Comparison of ENCODE assay signal across 13 cellular contexts in the genomic region with DNA sequence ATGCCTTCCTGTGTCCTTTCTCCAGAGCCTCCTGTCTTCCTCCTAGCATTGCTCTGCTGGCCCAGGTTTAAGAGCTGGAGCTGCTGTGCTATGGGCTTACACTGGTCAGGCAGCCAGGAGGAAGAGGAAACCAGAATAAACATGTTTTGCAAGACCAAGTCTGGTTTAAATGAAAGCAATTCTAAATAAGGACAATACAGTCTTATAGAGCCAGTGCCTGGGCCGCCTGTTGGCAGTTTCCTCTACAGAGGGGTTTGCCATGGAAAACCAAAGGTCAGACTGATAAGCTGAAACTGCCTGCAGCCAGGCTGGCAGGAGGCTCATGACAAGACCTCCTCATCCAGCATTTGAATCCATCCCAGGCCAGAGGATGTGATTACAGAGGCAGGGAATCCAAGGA.
DNase-seq lines count a peak whose midpoint lies in the region; ATAC-seq, FAIRE-seq and TF ChIP-seq lines count a peak whose summit lies in the region.
"Had no signal": no experiment of that assay in that cellular context is flagged by ENCODE, and none has a peak within 500 bp of the region (broad histone marks: within the 10 kb centered on the region; RNA-seq: fewer than 3 reads in every experiment).

No MANE protein-coding gene starts in this region.

- peaks cover 9% of the 10 kb centered on the region for H3K9me3 Mint-ChIP-seq in activated CD8-positive, alpha-beta T cell treated with anti-CD3 and anti-CD28 coated beads, Interleukin-2, amount 10 ng/mL, durations not matched to agents 7 days and 5 days (ENCODE audit: insufficient read depth)

- ATAC-seq in IMR-90 (ENCODE audit: low read depth): peak; percentile 86
- ATAC-seq in HG03175 (IDR thresholded peaks at IDR 0.05; ENCODE audit: unreplicated experiment): no peak
- ATAC-seq in activated CD8-positive, alpha-beta T cell treated with anti-CD3 and anti-CD28 coated beads, Interleukin-2, amount 10 ng/mL, durations not matched to agents 7 days and 5 days: no peak
- ATAC-seq: CD8-positive, alpha-beta T cell; stimulated activated naive B cell treated with anti-CD40 and anti-IgM and Interleukin-4, amounts not matched to agents 10 μg/mL and 1 μg/mL and 100 μg/mL, for 72 hours had no signal

- peak overlapping the region; percentile 51; the same call in 1 of the 2 replicates for H3K4ac ChIP-seq in IMR-90 (ENCODE audit: low read depth, low read length)

- H3K9me1 ChIP-seq in IMR-90 (ENCODE audit: insufficient read depth, low read length): no peaks in the 10 kb centered on the region

- H3K4me3 ChIP-seq in IMR-90 (ENCODE audit: insufficient read depth, low read depth, low read length) (no peak overlapping the region), coronary artery (no peak overlapping the region), right atrium auricular region (no peak overlapping the region), small intestine (ENCODE audit: low read depth in 1 of 2, low read length in 2 of 2) (no peak overlapping the region)

- peak overlapping the region; percentile 15 for H2AK9ac ChIP-seq in IMR-90 (replicated peaks; ENCODE audit: low read depth, low read length, poor library complexity)

- H3K4me1 Mint-ChIP-seq in activated CD8-positive, alpha-beta T cell treated with anti-CD3 and anti-CD28 coated beads, Interleukin-2, amount 10 ng/mL, durations not matched to agents 7 days and 5 days (ENCODE audit: low read depth): no peaks in the 10 kb centered on the region

- H2AFZ ChIP-seq in IMR-90 (replicated peaks; ENCODE audit: low read length, poor library complexity): peak overlapping the region; percentile 61

- WGBS in IMR-90 (ENCODE audit: extremely low coverage in 2 of 2, insufficient read length in 1 of 2), 2 experiments: no CpG with 5 or more reads among the region's 1 CpG
- 6 to 44% (median 40%) methylated on average over 1 of the region's 1 CpG for WGBS in small intestine, 3 donors

- no peak overlapping the region for H2BK120ac ChIP-seq in IMR-90 (ENCODE audit: low read depth, low read length)

- peaks cover 4% of the 10 kb centered on the region; the same call in 1 of the 2 replicates for H3K4me1 ChIP-seq in IMR-90 (ENCODE audit: control insufficient read depth, insufficient read depth, low read length)
- peaks cover 0 to 12% of the 10 kb centered on the region in 2 donors for H3K4me1 ChIP-seq in right atrium auricular region
- H3K4me1 ChIP-seq in small intestine (ENCODE audit: control insufficient read depth in 2 of 2, insufficient read depth in 1 of 2, low read depth in 1 of 2, low read length in 1 of 2): no peaks in the 10 kb centered on the region

- no peak overlapping the region for H3K56ac ChIP-seq in IMR-90 (ENCODE audit: extremely low read depth, insufficient read depth, low read length)

- H3K27me3 ChIP-seq in IMR-90 (ENCODE audit: control insufficient read depth, insufficient read depth, low read length): no peaks in the 10 kb centered on the region
- no peaks in the 10 kb centered on the region for H3K27me3 ChIP-seq in right atrium auricular region
- no peaks in the 10 kb centered on the region for H3K27me3 ChIP-seq in small intestine (ENCODE audit: control insufficient read depth in 2 of 2, insufficient read depth in 2 of 2, low read length in 2 of 2)

- TF ChIP-seq POLR2A in IMR-90 (IDR thresholded peaks at IDR 0.05; ENCODE audit: low read depth, low read length): no peak

- no peaks in the 10 kb centered on the region for H4K20me1 ChIP-seq in IMR-90 (ENCODE audit: insufficient read depth, low read length)

- dilution Hi-C loops in IMR-90 (cut with HindIII; ENCODE audit: low sequenced_read_pairs, unreplicated experiment): no loop called here

- peak overlapping the region; percentile 41; the same call in 1 of the 2 replicates for H3K27ac ChIP-seq in IMR-90 (ENCODE audit: insufficient read depth, low read length)
- peak overlapping the region; percentile 63 to 75 for H3K27ac ChIP-seq in coronary artery
- H3K27ac ChIP-seq in right atrium auricular region: peak overlapping the region in 1 of 2 donors; percentile 11
- H3K27ac ChIP-seq in small intestine (ENCODE audit: low read depth in 1 of 2, low read length in 1 of 2): peak overlapping the region in 1 of 2 donors; percentile 13

- H4K91ac ChIP-seq in IMR-90 (ENCODE audit: insufficient read depth, low read depth, low read length): peak overlapping the region; percentile 11; the same call in 1 of the 2 replicates

- peak; percentile 32 for DNase-seq in IMR-90
- DNase-seq in coronary artery (ENCODE audit: low spot score): no peak
- peak; percentile 69 for DNase-seq in right atrium auricular region (ENCODE audit: low spot score)
- peak; percentile 66 for DNase-seq in small intestine
- DNase-seq in cerebellar cortex (ENCODE audit: low spot score): no peak
- DNase-seq in activated CD8-positive, alpha-beta T cell treated with anti-CD3 and anti-CD28 coated beads, Interleukin-2, amount 10 ng/mL, durations not matched to agents 7 days and 5 days: no peak
- DNase-seq in NCI-H146 (lab: John Stamatoyannopoulos, UW): no peak
- DNase-seq: CD8-positive, alpha-beta T cell; NCI-H1436 treated with DMSO at 0.1 percent for 48 hours; stimulated activated naive B cell treated with anti-CD40 and anti-IgM and Interleukin-4, amounts not matched to agents 10 μg/mL and 1 μg/mL and 100 μg/mL, for 72 hours; SW 1271 had no signal

- no peak for TF ChIP-seq RAD21 in IMR-90 (IDR thresholded peaks at IDR 0.05; ENCODE audit: low read length)

- no peak overlapping the region for H3K4me3 Mint-ChIP-seq in activated CD8-positive, alpha-beta T cell treated with anti-CD3 and anti-CD28 coated beads, Interleukin-2, amount 10 ng/mL, durations not matched to agents 7 days and 5 days
- H3K4me3 Mint-ChIP-seq: CD8-positive, alpha-beta T cell; stimulated activated naive B cell treated with anti-CD40 and anti-IgM and Interleukin-4, amounts not matched to agents 10 μg/mL and 1 μg/mL and 100 μg/mL, for 72 hours had no signal

- H3K36me3 Mint-ChIP-seq in activated CD8-positive, alpha-beta T cell treated with anti-CD3 and anti-CD28 coated beads, Interleukin-2, amount 10 ng/mL, durations not matched to agents 7 days and 5 days (ENCODE audit: low read depth): no peaks in the 10 kb centered on the region
- H3K36me3 Mint-ChIP-seq: CD8-positive, alpha-beta T cell had no signal

- H3K36me3 ChIP-seq in IMR-90 (ENCODE audit: control insufficient read depth, insufficient read depth, low read length): no peaks in the 10 kb centered on the region
- no peaks in the 10 kb centered on the region for H3K36me3 ChIP-seq in right atrium auricular region
- no peaks in the 10 kb centered on the region for H3K36me3 ChIP-seq in small intestine (ENCODE audit: control insufficient read depth in 2 of 2, insufficient read depth in 2 of 2, low read length in 2 of 2)

- no peak overlapping the region; the same call in 1 of the 2 replicates for H3K23ac ChIP-seq in IMR-90 (ENCODE audit: low read depth, low read length)

- H2AK5ac ChIP-seq in IMR-90 (ENCODE audit: low read depth, low read length): no peak overlapping the region

- no peaks in the 10 kb centered on the region for H3K79me1 ChIP-seq in IMR-90 (ENCODE audit: low read depth in 1 of 2, low read length in 2 of 2)

- no peak for TF ChIP-seq CTCF in IMR-90 (conservative IDR thresholded peaks at IDR 0.05; ENCODE audit: low read depth, low read length)
- no peak for TF ChIP-seq CTCF in coronary artery (IDR thresholded peaks at IDR 0.05)
- TF ChIP-seq CTCF in right atrium auricular region (IDR thresholded peaks at IDR 0.05): no peak

- H2BK20ac ChIP-seq in IMR-90 (ENCODE audit: low read depth, low read length): peak overlapping the region; percentile 71; the same call in 1 of the 2 replicates

- intact Hi-C loops in IMR-90 (cut with micrococcal nuclease): no loop called here

- H3K4me2 ChIP-seq in IMR-90 (ENCODE audit: low read depth, low read length): no peak overlapping the region

- CTCF ChIA-PET in IMR-90 (lab: Yijun Ruan, JAX): no interaction called here
- CTCF ChIA-PET in activated CD8-positive, alpha-beta T cell treated with anti-CD3 and anti-CD28 coated beads, Interleukin-2, amount 10 ng/mL, durations not matched to agents 7 days and 5 days (lab: Charles Lee): no interaction called here

- no peak overlapping the region for H2BK5ac ChIP-seq in IMR-90 (ENCODE audit: low read depth, low read length, poor library complexity, severe bottlenecking)

- H4K8ac ChIP-seq in IMR-90 (ENCODE audit: low read depth in 2 of 2, low read length in 2 of 2): peak overlapping the region in 1 of 2 experiments; percentile 36; a peak in 1 of 4 replicates

- in situ Hi-C loops in IMR-90 (cut with MboI; ENCODE audit: low sequenced_read_pairs): no loop called here

- H3K9ac ChIP-seq in IMR-90 (ENCODE audit: low read depth, low read length): no peak overlapping the region

- POLR2A ChIA-PET in IMR-90 (lab: Charles Lee; ENCODE audit: unreplicated experiment): no interaction called here
- POLR2A ChIA-PET in activated CD8-positive, alpha-beta T cell treated with anti-CD3 and anti-CD28 coated beads, Interleukin-2, amount 10 ng/mL, durations not matched to agents 7 days and 5 days (lab: Charles Lee): no interaction called here

- H3K27ac Mint-ChIP-seq in activated CD8-positive, alpha-beta T cell treated with anti-CD3 and anti-CD28 coated beads, Interleukin-2, amount 10 ng/mL, durations not matched to agents 7 days and 5 days: no peak overlapping the region
- H3K27ac Mint-ChIP-seq: CD8-positive, alpha-beta T cell; stimulated activated naive B cell treated with anti-CD40 and anti-IgM and Interleukin-4, amounts not matched to agents 10 μg/mL and 1 μg/mL and 100 μg/mL, for 72 hours had no signal

- H4K5ac ChIP-seq in IMR-90 (ENCODE audit: low read depth, low read length): peak overlapping the region; percentile 32; the same call in 1 of the 2 replicates

- peak overlapping the region; percentile 76; the same call in 1 of the 2 replicates for H3K14ac ChIP-seq in IMR-90 (replicated peaks; ENCODE audit: low read depth, low read length)

- no peak overlapping the region for H2BK15ac ChIP-seq in IMR-90 (ENCODE audit: low read depth, low read length)

- no peak for FAIRE-seq in small intestine (lab: Jason Lieb, UNC)
- FAIRE-seq: HTR-8/SVneo had no signal

- peaks cover 4% of the 10 kb centered on the region for H3K9me3 ChIP-seq in IMR-90 (ENCODE audit: control insufficient read depth, insufficient read depth, low read length)
- peaks cover 0 to 9% of the 10 kb centered on the region in 2 donors for H3K9me3 ChIP-seq in right atrium auricular region
- no peaks in the 10 kb centered on the region for H3K9me3 ChIP-seq in small intestine (ENCODE audit: control insufficient read depth, low read depth)

- peak overlapping the region; percentile 44; the same call in 1 of the 2 replicates for H3K18ac ChIP-seq in IMR-90 (ENCODE audit: low read depth, low read length)

- peaks cover 5% of the 10 kb centered on the region for H3K27me3 Mint-ChIP-seq in activated CD8-positive, alpha-beta T cell treated with anti-CD3 and anti-CD28 coated beads, Interleukin-2, amount 10 ng/mL, durations not matched to agents 7 days and 5 days (ENCODE audit: low read depth)

- no TSS peak for BruUV-seq in IMR-90 (replicated peaks; lab: Mats Ljungman, UMichigan)

Comparison
In these comparisons a context has a peak if more than half of its experiments do, and no peak if none do; other contexts are left out.
1. DNase-seq: peak in IMR-90 (single experiment), right atrium auricular region (single experiment) and small intestine (single experiment); none in coronary artery (single experiment), cerebellar cortex (single experiment), activated CD8-positive, alpha-beta T cell treated with anti-CD3 and anti-CD28 coated beads, Interleukin-2, amount 10 ng/mL, durations not matched to agents 7 days and 5 days (single experiment) and NCI-H146 (single experiment).